ENCODE assay signal across 14 cellular contexts in genomic region chr18:32333781-32334180, GRCh38.
DNase-seq lines count a peak whose midpoint lies in the region; ATAC-seq and TF ChIP-seq lines count a peak whose summit lies in the region.
"Had no signal": no experiment of that assay in that cellular context is flagged by ENCODE, and none has a peak within 500 bp of the region (broad histone marks: within the 10 kb centered on the region; RNA-seq: fewer than 3 reads in every experiment).

No MANE protein-coding gene starts in this region.

- H3K4me1 Mint-ChIP-seq in progenitor cell of endocrine pancreas (ENCODE audit: low read depth) (no peaks in the 10 kb centered on the region), natural killer cell (no peaks in the 10 kb centered on the region)
- H3K4me1 Mint-ChIP-seq: immature natural killer cell had no signal

- intact Hi-C loops in natural killer cell (cut with micrococcal nuclease): no loop called here

- ATAC-seq in natural killer cell: no peak
- ATAC-seq in GM18520 (IDR thresholded peaks at IDR 0.05; ENCODE audit: unreplicated experiment): no peak
- ATAC-seq: gastroesophageal sphincter had no signal

- TF ChIP-seq CTCF in progenitor cell of endocrine pancreas (IDR thresholded peaks at IDR 0.05; ENCODE audit: unreplicated experiment) (no peak), natural killer cell (IDR thresholded peaks at IDR 0.05) (no peak)

- H3K36me3 Mint-ChIP-seq in progenitor cell of endocrine pancreas (ENCODE audit: insufficient read depth): no peaks in the 10 kb centered on the region
- no peaks in the 10 kb centered on the region for H3K36me3 Mint-ChIP-seq in natural killer cell
- H3K36me3 Mint-ChIP-seq: activated CD4-positive, alpha-beta memory T cell treated with anti-CD3 and anti-CD28 coated beads for 36 hours; immature natural killer cell had no signal

- DNase-seq in DMS153 treated with DMSO at 0.1 percent for 48 hours (lab: John Stamatoyannopoulos, UW; ENCODE audit: unreplicated experiment) (peak; percentile 39), NCI-H1930 (lab: John Stamatoyannopoulos, UW) (peak; percentile 20 to 26), cerebellum (ENCODE audit: low spot score) (peak; percentile 51), occipital lobe (lab: John Stamatoyannopoulos, UW) (peak; percentile 32), progenitor cell of endocrine pancreas (ENCODE audit: low spot score, unreplicated experiment) (no peak), natural killer cell (no peak), SKM-1 treated with dmso at 0.1 percent for 144 hours (lab: John Stamatoyannopoulos, UW; ENCODE audit: unreplicated experiment) (no peak)
- DNase-seq: activated CD4-positive, alpha-beta memory T cell treated with anti-CD3 and anti-CD28 coated beads for 36 hours; activated T-cell treated with anti-CD3 and anti-CD28 coated beads, Interleukin-2, amount 50 U/mL, for 48 hours; HCEC 1CT; immature natural killer cell; stimulated activated CD4-positive, alpha-beta T cell treated with anti-CD3 and anti-CD28 coated beads, Interleukin-4, amount 100 ng/mL, for 24 hours had no signal

- no peaks in the 10 kb centered on the region for H3K27me3 Mint-ChIP-seq in progenitor cell of endocrine pancreas
- no peaks in the 10 kb centered on the region for H3K27me3 Mint-ChIP-seq in natural killer cell (ENCODE audit: low read depth in 2 of 2)

- H3K4me3 Mint-ChIP-seq in progenitor cell of endocrine pancreas (ENCODE audit: low read depth): no peak overlapping the region
- no peak overlapping the region for H3K4me3 Mint-ChIP-seq in natural killer cell
- H3K4me3 Mint-ChIP-seq: activated CD4-positive, alpha-beta memory T cell treated with anti-CD3 and anti-CD28 coated beads for 36 hours; immature natural killer cell had no signal

- H3K27ac Mint-ChIP-seq in progenitor cell of endocrine pancreas (no peak overlapping the region), natural killer cell (no peak overlapping the region)
- H3K27ac Mint-ChIP-seq: activated CD4-positive, alpha-beta memory T cell treated with anti-CD3 and anti-CD28 coated beads for 36 hours; immature natural killer cell had no signal

- H3K9me3 Mint-ChIP-seq in progenitor cell of endocrine pancreas (ENCODE audit: low read depth): no peaks in the 10 kb centered on the region
- no peaks in the 10 kb centered on the region for H3K9me3 Mint-ChIP-seq in natural killer cell
- H3K9me3 Mint-ChIP-seq: activated CD4-positive, alpha-beta memory T cell treated with anti-CD3 and anti-CD28 coated beads for 36 hours; immature natural killer cell had no signal

Comparison
In these comparisons a context has a peak if more than half of its experiments do, and no peak if none do; other contexts are left out.
1. DNase-seq: peak in DMS153 treated with DMSO at 0.1 percent for 48 hours (single experiment), NCI-H1930 (2 of 2), cerebellum (single experiment) and occipital lobe (single experiment); none in progenitor cell of endocrine pancreas (single experiment), natural killer cell (single experiment) and SKM-1 treated with dmso at 0.1 percent for 144 hours (single experiment).